ENCODE assay signal across 9 cellular contexts in the genomic region with DNA sequence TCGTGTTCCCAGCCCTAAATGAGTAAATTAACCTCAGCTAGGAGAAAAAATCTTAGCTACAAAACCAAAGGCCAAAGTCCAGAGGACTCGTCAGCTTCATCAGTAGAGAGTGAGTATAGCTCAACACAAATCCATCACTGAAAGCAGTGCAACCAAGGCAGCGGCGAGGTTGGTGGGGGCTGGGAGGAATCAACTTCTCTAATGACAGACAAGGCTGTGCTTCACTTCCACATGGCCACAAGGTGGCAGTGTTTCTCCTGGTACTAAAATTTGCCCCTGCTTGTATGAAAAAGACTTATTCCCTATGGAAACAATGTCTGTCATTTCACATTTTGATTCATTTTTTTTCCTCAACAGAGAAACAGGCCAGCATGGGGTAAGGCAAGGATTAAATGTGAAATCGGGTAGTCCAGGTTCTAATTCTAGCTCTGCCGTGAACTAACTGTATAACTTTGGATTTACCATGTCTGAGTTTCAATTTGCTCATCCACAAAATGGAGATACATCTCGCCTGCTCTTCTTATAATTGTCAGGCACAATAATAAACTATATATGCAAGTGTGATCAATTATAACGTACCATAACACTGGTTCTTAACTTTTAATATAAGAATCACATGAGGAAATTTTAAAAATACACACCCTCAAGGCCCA. TPM values are rescaled to one million over a fixed set of nuclear protein-coding genes. Genes with fewer than 3 reads are reported as not detected.
DNase-seq lines count a peak whose midpoint lies in the region; ATAC-seq and TF ChIP-seq lines count a peak whose summit lies in the region.
"Had no signal": no experiment of that assay in that cellular context is flagged by ENCODE, and none has a peak within 500 bp of the region (broad histone marks: within the 10 kb centered on the region; RNA-seq: fewer than 3 reads in every experiment).

No MANE protein-coding gene starts in this region.

- H3K4me1 ChIP-seq in body of pancreas: peaks cover 6% of the 10 kb centered on the region
- peaks cover 5% of the 10 kb centered on the region; the same call in 1 of the 2 replicates for H3K4me1 ChIP-seq in iPS DF 6.9 (ENCODE audit: control insufficient read depth, insufficient read depth, low read length)
- H3K4me1 ChIP-seq: BLaER1 had no signal

- ATAC-seq in body of pancreas (peak; percentile 71), HG02970 (IDR thresholded peaks at IDR 0.05; ENCODE audit: low FRiP score, unreplicated experiment) (no peak)

- intact Hi-C loops in body of pancreas (cut with DNase I): loop anchor here (10.0 kb wide), 1 partner anchor 175 kb away; a partner anchor contains a TSS

- H3K27me3 ChIP-seq in body of pancreas (no peaks in the 10 kb centered on the region), iPS DF 6.9 (ENCODE audit: control insufficient read depth, insufficient read depth, low read length) (no peaks in the 10 kb centered on the region)
- H3K27me3 ChIP-seq: BLaER1 had no signal

- 24% methylated on average over 8 of the region's 8 CpGs for WGBS in body of pancreas, 2 donors
- WGBS in iPS DF 6.9 (ENCODE audit: insufficient coverage, insufficient read length): no CpG with 5 or more reads among the region's 8 CpGs

- no peak for TF ChIP-seq POLR2A in body of pancreas (IDR thresholded peaks at IDR 0.05)

- H3K9me3 ChIP-seq in body of pancreas: no peaks in the 10 kb centered on the region
- H3K9me3 ChIP-seq in iPS DF 6.9 (ENCODE audit: control insufficient read depth, insufficient read depth, low read length): no peaks in the 10 kb centered on the region
- H3K9me3 ChIP-seq: BLaER1 had no signal

- peak; percentile 62 to 88 (median 84) for TF ChIP-seq CTCF in body of pancreas (IDR thresholded peaks at IDR 0.05)

- H3K36me3 ChIP-seq in body of pancreas (replicated peaks in 1 of 2; ENCODE audit: insufficient read depth in 1 of 2, low read depth in 2 of 2): no peaks in the 10 kb centered on the region
- no peaks in the 10 kb centered on the region for H3K36me3 ChIP-seq in iPS DF 6.9 (ENCODE audit: control insufficient read depth, insufficient read depth, low read length)
- H3K36me3 ChIP-seq: BLaER1 had no signal

- H3K27ac ChIP-seq in body of pancreas (no peak overlapping the region), iPS DF 6.9 (ENCODE audit: low read length) (no peak overlapping the region)
- H3K27ac ChIP-seq: BLaER1 had no signal

- H3K4me3 ChIP-seq in body of pancreas (no peak overlapping the region), iPS DF 6.9 (ENCODE audit: low read length) (no peak overlapping the region)
- H3K4me3 ChIP-seq: BLaER1 had no signal

- peak; percentile 67 for DNase-seq in DMS153 treated with DMSO at 0.1 percent for 48 hours (lab: John Stamatoyannopoulos, UW; ENCODE audit: unreplicated experiment)
- no peak for DNase-seq in DMS153 (lab: John Stamatoyannopoulos, UW)
- DNase-seq in NCI-H2029 (lab: John Stamatoyannopoulos, UW): peak; percentile 10
- peak; percentile 48 for DNase-seq in UCSD-AML1 (lab: John Stamatoyannopoulos, UW; ENCODE audit: unreplicated experiment)
- peak; percentile 74 to 81 (median 76) for DNase-seq in body of pancreas
- DNase-seq in iPS DF 6.9 (ENCODE audit: low read depth, low spot score): peak; percentile 60
- DNase-seq in smooth muscle cell of the brain vasculature (ENCODE audit: low read depth, low spot score): peak; percentile 39

RNA-seq across cellular contexts. Expression of a gene that starts 39.3 kb away (rescaled TPM):
- total RNA-seq in body of pancreas: 10 to 100 TPM; 13.7 to 22.1 TPM
